Comparison of ENCODE assay signal across 34 cellular contexts in genomic region chr21:45756029-45756428, GRCh38.
DNase-seq lines count a peak whose midpoint lies in the region; ATAC-seq, FAIRE-seq and TF ChIP-seq lines count a peak whose summit lies in the region.
"Had no signal": no experiment of that assay in that cellular context is flagged by ENCODE, and none has a peak within 500 bp of the region (broad histone marks: within the 10 kb centered on the region; RNA-seq: fewer than 3 reads in every experiment).

No MANE protein-coding gene starts in this region.

- H3K36me3 ChIP-seq in HepG2 (replicated peaks in 1 of 2; ENCODE audit: control insufficient read depth in 1 of 2, insufficient read depth in 2 of 2, low read length in 2 of 2) (no peaks in the 10 kb centered on the region), right lobe of liver (no peaks in the 10 kb centered on the region)
- no peaks in the 10 kb centered on the region for H3K36me3 ChIP-seq in CD4-positive, alpha-beta memory T cell (ENCODE audit: insufficient read depth, low read length)

- WGBS in HepG2 (ENCODE audit: low lambda C conversion rate) = 0% methylated on average over 1 of the region's 1 CpG
- WGBS in right lobe of liver (ENCODE audit: insufficient coverage, low coverage, low lambda C conversion rate, missing lambda C conversion rate) = 29% methylated on average over 1 of the region's 1 CpG

- CTCF ChIA-PET in HepG2 (lab: Yijun Ruan, JAX; ENCODE audit: low intra/inter-chr PET ratio, low total read pairs) = no interaction called here
- CTCF ChIA-PET in CD4-positive, alpha-beta memory T cell (lab: Charles Lee; ENCODE audit: partially characterized antibody) = no interaction called here

- H3K9me3 Mint-ChIP-seq in CD4-positive, alpha-beta memory T cell = peaks cover 0 to 10% (median 7%) of the 10 kb centered on the region in 8 donors

- POLR2A ChIA-PET in HepG2 (lab: Yijun Ruan, JAX) = no interaction called here
- POLR2A ChIA-PET in CD4-positive, alpha-beta memory T cell (lab: Charles Lee; ENCODE audit: partially characterized antibody) = no interaction called here

- H3K4me3 ChIP-seq in HepG2 (replicated peaks in 1 of 3; ENCODE audit: insufficient read depth in 1 of 3, low read depth in 2 of 3, low read length in 3 of 3) (no peak overlapping the region), right lobe of liver (no peak overlapping the region)
- H3K4me3 ChIP-seq in CD4-positive, alpha-beta memory T cell (ENCODE audit: low read length in 2 of 2) = no peak overlapping the region
- H3K4me3 ChIP-seq: A549; BLaER1; BLaER1 treated with 17β-estradiol and CSF1 and Interleukin-3, amounts not matched to agents 10 nM and 100 nM had no signal

- intact Hi-C loops in HepG2 (cut with micrococcal nuclease; ENCODE audit: unreplicated experiment) (no loop called here), right lobe of liver (cut with DNase I) (no loop called here)
- intact Hi-C loops in CD4-positive, alpha-beta memory T cell (cut with micrococcal nuclease) = no loop called here

- H3K79me2 ChIP-seq in HepG2 (ENCODE audit: insufficient read depth, low read length) = no peaks in the 10 kb centered on the region

- H3K27ac Mint-ChIP-seq in CD4-positive, alpha-beta memory T cell = no peak overlapping the region
- H3K27ac Mint-ChIP-seq: B cell; CD14-positive monocyte; CD4-positive, alpha-beta T cell; CD4-positive, CD25-positive, alpha-beta regulatory T cell; CD8-positive, alpha-beta memory T cell; CD8-positive, alpha-beta T cell had no signal

- TF ChIP-seq RAD21 in HepG2 (CRISPR knock-in tag; IDR thresholded peaks at IDR 0.05) = no peak

- in situ Hi-C loops in HepG2 (cut with HindIII; ENCODE audit: extremely low pct_ligation_motif_present, low pct_unique_long_range_greater_than_20kb) = no loop called here
- in situ Hi-C loops in G401 (cut with HindIII; ENCODE audit: low sequenced_read_pairs) = no loop called here

- H3K9me3 ChIP-seq in HepG2 (ENCODE audit: low read length) (no peaks in the 10 kb centered on the region), right lobe of liver (no peaks in the 10 kb centered on the region)
- no peaks in the 10 kb centered on the region for H3K9me3 ChIP-seq in CD4-positive, alpha-beta memory T cell (ENCODE audit: control insufficient read depth in 1 of 2, low read length in 2 of 2)
- H3K9me3 ChIP-seq: A549, Caco-2 had no signal

- peaks cover 0 to 4% of the 10 kb centered on the region in 2 donors for H3K36me3 Mint-ChIP-seq in CD4-positive, alpha-beta memory T cell
- H3K36me3 Mint-ChIP-seq: CD14-positive monocyte; CD8-positive, alpha-beta T cell had no signal

- peak; percentile 53 for FAIRE-seq in HepG2 (lab: Jason Lieb, UNC)
- FAIRE-seq: A204.1, A549, D721Med had no signal

- H3K27me3 ChIP-seq in HepG2 (ENCODE audit: control insufficient read depth in 1 of 2, insufficient read depth in 2 of 2, low read length in 2 of 2) (no peaks in the 10 kb centered on the region), right lobe of liver (no peaks in the 10 kb centered on the region)
- H3K27me3 ChIP-seq in CD4-positive, alpha-beta memory T cell (ENCODE audit: insufficient read depth, low read length) = no peaks in the 10 kb centered on the region
- H3K27me3 ChIP-seq: BE2C; BLaER1; BLaER1 treated with 17β-estradiol and CSF1 and Interleukin-3, amounts not matched to agents 10 nM and 100 nM had no signal

- no peak overlapping the region for H3K9ac ChIP-seq in HepG2 (ENCODE audit: insufficient read depth, low read depth, low read length)
- H3K9ac ChIP-seq: BLaER1; BLaER1 treated with 17β-estradiol and CSF1 and Interleukin-3, amounts not matched to agents 10 nM and 100 nM had no signal

- TF ChIP-seq POLR2A in HepG2 (IDR thresholded peaks at IDR 0.05; ENCODE audit: insufficient read depth in 1 of 2, low read depth in 2 of 2, low read length in 2 of 2) (no peak), right lobe of liver (IDR thresholded peaks at IDR 0.05) (no peak), erythroblast (IDR thresholded peaks at IDR 0.05; ENCODE audit: low read length) (no peak)

- no peaks in the 10 kb centered on the region for H4K20me1 ChIP-seq in HepG2 (ENCODE audit: insufficient read depth, low read length)

- H3K4me3 Mint-ChIP-seq in CD4-positive, alpha-beta memory T cell = no peak overlapping the region
- H3K4me3 Mint-ChIP-seq: B cell; CD14-positive monocyte; CD4-positive, alpha-beta T cell; CD4-positive, CD25-positive, alpha-beta regulatory T cell; CD8-positive, alpha-beta memory T cell; CD8-positive, alpha-beta T cell had no signal

- H3K4me2 ChIP-seq in HepG2 (ENCODE audit: low read depth, low read length) = no peak overlapping the region
- H3K4me2 ChIP-seq: A549; BLaER1; BLaER1 treated with 17β-estradiol and CSF1 and Interleukin-3, amounts not matched to agents 10 nM and 100 nM had no signal

- no peaks in the 10 kb centered on the region for H3K4me1 Mint-ChIP-seq in CD4-positive, alpha-beta memory T cell
- H3K4me1 Mint-ChIP-seq: B cell; CD14-positive monocyte; CD8-positive, alpha-beta memory T cell had no signal

- no peaks in the 10 kb centered on the region for H3K27me3 Mint-ChIP-seq in CD4-positive, alpha-beta memory T cell
- H3K27me3 Mint-ChIP-seq: CD4-positive, alpha-beta T cell; CD4-positive, CD25-positive, alpha-beta regulatory T cell had no signal

- H3K4me1 ChIP-seq in HepG2 (ENCODE audit: insufficient read depth, low read length) = peaks cover 18% of the 10 kb centered on the region
- no peaks in the 10 kb centered on the region for H3K4me1 ChIP-seq in right lobe of liver
- no peaks in the 10 kb centered on the region for H3K4me1 ChIP-seq in CD4-positive, alpha-beta memory T cell (ENCODE audit: insufficient read depth, low read length)
- H3K4me1 ChIP-seq: A549; BLaER1; BLaER1 treated with 17β-estradiol and CSF1 and Interleukin-3, amounts not matched to agents 10 nM and 100 nM; Caco-2 had no signal

- no peak overlapping the region for H3K27ac ChIP-seq in HepG2 (ENCODE audit: extremely low read length, insufficient read depth, low read length)
- no peak overlapping the region for H3K27ac ChIP-seq in right lobe of liver
- H3K27ac ChIP-seq in CD4-positive, alpha-beta memory T cell (ENCODE audit: low read depth, low read length) = no peak overlapping the region
- H3K27ac ChIP-seq: 22Rv1; A549; BLaER1; BLaER1 treated with 17β-estradiol and CSF1 and Interleukin-3, amounts not matched to agents 10 nM and 100 nM; C4-2B had no signal

- TF ChIP-seq CTCF in HepG2 (CRISPR knock-in tag; IDR thresholded peaks at IDR 0.05) = no peak
- TF ChIP-seq CTCF in right lobe of liver (IDR thresholded peaks at IDR 0.05) = no peak

- DNase-seq in HepG2 (ENCODE audit: low spot score) = peak; percentile 35
- DNase-seq in right lobe of liver = no peak
- peak; percentile 65 for DNase-seq in G401 (ENCODE audit: low spot score)
- peak; percentile 65 for DNase-seq in cerebellar cortex (ENCODE audit: low spot score)
- no peak for DNase-seq in erythroblast (lab: John Stamatoyannopoulos, UW)
- no peak for DNase-seq in CD4-positive, alpha-beta memory T cell
- DNase-seq: 8988T; ACHN; AML-193; BE2C; C1 segment of cervical spinal cord; Caco-2; Calu3; CD4-positive, alpha-beta T cell; CD4-positive, CD25-positive, alpha-beta regulatory T cell; CD8-positive, alpha-beta memory T cell; CD8-positive, alpha-beta T cell; COR-L47; DMS 273 treated with DMSO at 0.1 percent for 48 hours; DMS153; DMS53; DMS79; DMS79 treated with DMSO at 0.1 percent for 48 hours; DND-41; EL had no signal

- no peak overlapping the region for H2AFZ ChIP-seq in HepG2 (ENCODE audit: low read length)

- ATAC-seq in HepG2 = peak; percentile 71
- ATAC-seq in right lobe of liver = no peak
- ATAC-seq: A549; CD8-positive, alpha-beta T cell had no signal

- BruUV-seq in HepG2 (replicated peaks; lab: Mats Ljungman, UMichigan) = no TSS peak

- no peak for TF ChIP-seq EP300 in HepG2 (IDR thresholded peaks at IDR 0.05; ENCODE audit: low read depth in 2 of 2, low read length in 2 of 2)
- TF ChIP-seq EP300 in HepG2 (CRISPR knock-in tag; IDR thresholded peaks at IDR 0.05; ENCODE audit: borderline replicate concordance) = no peak

TF ChIP-seq in HepG2, 621 proteins besides CTCF, POLR2A, EP300 and RAD21 (continues in another document):
- TF ChIP-seq SALL1 (CRISPR knock-in tag; IDR thresholded peaks at IDR 0.05) (peak; percentile 14; the same call in 1 of the 2 replicates), SKI (IDR thresholded peaks at IDR 0.05; ENCODE audit: partially characterized antibody) (peak; percentile 34), BCL6 (CRISPR knock-in tag; IDR thresholded peaks at IDR 0.05) (peak; percentile 36; the same call in 1 of the 2 replicates), KDM4B (CRISPR knock-in tag; IDR thresholded peaks at IDR 0.05) (no peak), ZNF7 (CRISPR knock-in tag; IDR thresholded peaks at IDR 0.05) (no peak), SOX13 (IDR thresholded peaks at IDR 0.05) (no peak), SOX13 (CRISPR knock-in tag; conservative IDR thresholded peaks at IDR 0.05 in 1 of 2, IDR thresholded peaks at IDR 0.05 in 1 of 2) (peak in 1 of 2 experiments; percentile 41; a peak in 1 of 4 replicates), ZNF891 (CRISPR knock-in tag; IDR thresholded peaks at IDR 0.05) (no peak), ZNF281 (CRISPR knock-in tag; IDR thresholded peaks at IDR 0.05; ENCODE audit: borderline replicate concordance) (peak; percentile 11; the same call in 1 of the 2 replicates), TEAD3 (CRISPR knock-in tag; optimal IDR thresholded peaks at IDR 0.05; ENCODE audit: borderline replicate concordance) (peak; percentile 38), HDAC1 (CRISPR knock-in tag; IDR thresholded peaks at IDR 0.05) (peak; percentile 25; the same call in 1 of the 2 replicates)

Comparison
In these comparisons a context has a peak if more than half of its experiments do, and no peak if none do; other contexts are left out.
1. DNase-seq: peak in HepG2 (single experiment), G401 (single experiment) and cerebellar cortex (single experiment); none in right lobe of liver (0 of 3), erythroblast (0 of 2) and CD4-positive, alpha-beta memory T cell (0 of 5).